In genomic region chr5:169646856-169647255, GRCh38 we compare ENCODE assay signal across 13 cellular contexts. TPM values are rescaled to one million over a fixed set of nuclear protein-coding genes. Genes with fewer than 3 reads are reported as not detected.
DNase-seq lines count a peak whose midpoint lies in the region; ATAC-seq and TF ChIP-seq lines count a peak whose summit lies in the region.
"Had no signal": no experiment of that assay in that cellular context is flagged by ENCODE, and none has a peak within 500 bp of the region (broad histone marks: within the 10 kb centered on the region; RNA-seq: fewer than 3 reads in every experiment).

No MANE protein-coding gene starts in this region.

- CTCF ChIA-PET in activated CD4-positive, alpha-beta memory T cell treated with anti-CD3 and anti-CD28 coated beads for 36 hours (lab: Charles Lee): no interaction called here
- CTCF ChIA-PET in HEK293T (lab: Yijun Ruan, JAX): no interaction called here

- peaks cover 30 to 94% (median 52%) of the 10 kb centered on the region in 11 experiments; a peak in 21 of 22 replicates for H4K20me1 ChIP-seq in BLaER1 treated with 17β-estradiol and CSF1 and Interleukin-3, amounts not matched to agents 10 nM and 100 nM

- peak overlapping the region in 3 of 11 experiments; percentile 78 to 89 (median 83); a peak in 1 of 22 replicates for H3K27ac ChIP-seq in BLaER1 treated with 17β-estradiol and CSF1 and Interleukin-3, amounts not matched to agents 10 nM and 100 nM
- H3K27ac ChIP-seq: vagina had no signal

- H3K9me3 ChIP-seq in BLaER1 treated with 17β-estradiol and CSF1 and Interleukin-3, amounts not matched to agents 10 nM and 100 nM (replicated peaks in 1 of 11): peaks cover 0 to 10% (median 0%) of the 10 kb centered on the region in 11 experiments; a peak in 1 of 22 replicates
- H3K9me3 ChIP-seq: spleen, vagina had no signal

- H3K36me3 ChIP-seq in BLaER1 treated with 17β-estradiol and CSF1 and Interleukin-3, amounts not matched to agents 10 nM and 100 nM: peaks cover 0 to 45% (median 19%) of the 10 kb centered on the region in 11 experiments; a peak in 13 of 22 replicates
- H3K36me3 ChIP-seq: vagina had no signal

- POLR2A ChIA-PET in activated CD4-positive, alpha-beta memory T cell treated with anti-CD3 and anti-CD28 coated beads for 36 hours (lab: Charles Lee): interaction anchor here (1.2 kb wide), 1 partner anchor 9 kb away, joined by 9 read pairs; the partner anchor contains the start of gene DOCK2
- POLR2A ChIA-PET in HEK293T (lab: Yijun Ruan, JAX): no interaction called here

- H3K9me3 Mint-ChIP-seq in activated CD4-positive, alpha-beta memory T cell treated with anti-CD3 and anti-CD28 coated beads for 36 hours: no peaks in the 10 kb centered on the region

- peaks cover 88% of the 10 kb centered on the region for H3K4me1 Mint-ChIP-seq in activated CD4-positive, alpha-beta memory T cell treated with anti-CD3 and anti-CD28 coated beads for 36 hours (ENCODE audit: low read depth)

- intact Hi-C loops in activated CD4-positive, alpha-beta memory T cell treated with anti-CD3 and anti-CD28 coated beads for 36 hours (cut with micrococcal nuclease): loop anchor here (5.0 kb wide), 1 partner anchor 665 kb away; no protein-coding TSS in a partner anchor

- DNase-seq in activated CD4-positive, alpha-beta memory T cell treated with anti-CD3 and anti-CD28 coated beads for 36 hours: no peak
- DNase-seq in NCI-H1930 (lab: John Stamatoyannopoulos, UW) (no peak), DMS53 (lab: John Stamatoyannopoulos, UW) (no peak), NCI-H128 (lab: John Stamatoyannopoulos, UW; ENCODE audit: unreplicated experiment) (no peak), HEK293T (ENCODE audit: extremely low spot score) (no peak)
- DNase-seq: NCI-H2029 treated with DMSO at 0.1 percent for 48 hours, PC-3, spleen had no signal

- H3K36me3 Mint-ChIP-seq in activated CD4-positive, alpha-beta memory T cell treated with anti-CD3 and anti-CD28 coated beads for 36 hours: peaks cover 24% of the 10 kb centered on the region

- no peak overlapping the region for H3K4me3 Mint-ChIP-seq in activated CD4-positive, alpha-beta memory T cell treated with anti-CD3 and anti-CD28 coated beads for 36 hours

- H3K27me3 Mint-ChIP-seq in activated CD4-positive, alpha-beta memory T cell treated with anti-CD3 and anti-CD28 coated beads for 36 hours: no peaks in the 10 kb centered on the region

- ATAC-seq in GM18519 (IDR thresholded peaks at IDR 0.05; ENCODE audit: low FRiP score, unreplicated experiment) (peak; percentile 36), HG02885 (IDR thresholded peaks at IDR 0.05; ENCODE audit: poor library complexity, unreplicated experiment) (peak; percentile 34)
- ATAC-seq: K562, PC-3 had no signal

- H3K9ac ChIP-seq in BLaER1 treated with 17β-estradiol and CSF1 and Interleukin-3, amounts not matched to agents 10 nM and 100 nM: no peak overlapping the region

- H3K27ac Mint-ChIP-seq in activated CD4-positive, alpha-beta memory T cell treated with anti-CD3 and anti-CD28 coated beads for 36 hours: peak overlapping the region; percentile 34

- H3K4me2 ChIP-seq in BLaER1 treated with 17β-estradiol and CSF1 and Interleukin-3, amounts not matched to agents 10 nM and 100 nM: peak overlapping the region; percentile 55 to 97 (median 82); a peak in 16 of 22 replicates

- no peak overlapping the region for H3K4me3 ChIP-seq in BLaER1 treated with 17β-estradiol and CSF1 and Interleukin-3, amounts not matched to agents 10 nM and 100 nM
- H3K4me3 ChIP-seq: K562, vagina had no signal

- no peaks in the 10 kb centered on the region for H3K27me3 ChIP-seq in BLaER1 treated with 17β-estradiol and CSF1 and Interleukin-3, amounts not matched to agents 10 nM and 100 nM
- H3K27me3 ChIP-seq: spleen, vagina had no signal

- peaks cover 35 to 87% (median 51%) of the 10 kb centered on the region in 10 experiments for H3K4me1 ChIP-seq in BLaER1 treated with 17β-estradiol and CSF1 and Interleukin-3, amounts not matched to agents 10 nM and 100 nM

TF ChIP-seq in HEK293T, 16 proteins besides CTCF, POLR2A, EP300 and RAD21:
- TF ChIP-seq FOXK2 (IDR thresholded peaks at IDR 0.05) (no peak), SUZ12 (IDR thresholded peaks at IDR 0.05) (no peak), NFRKB (IDR thresholded peaks at IDR 0.05) (no peak), L3MBTL2 (conservative IDR thresholded peaks at IDR 0.05) (no peak), FOXA1 (IDR thresholded peaks at IDR 0.05) (no peak), TARDBP (IDR thresholded peaks at IDR 0.05) (no peak), FOXM1 (IDR thresholded peaks at IDR 0.05; ENCODE audit: borderline replicate concordance) (no peak), SP1 (IDR thresholded peaks at IDR 0.05) (no peak), ELF4 (IDR thresholded peaks at IDR 0.05) (no peak), PKNOX1 (IDR thresholded peaks at IDR 0.05) (no peak), LEF1 (IDR thresholded peaks at IDR 0.05; ENCODE audit: borderline replicate concordance) (no peak)

RNA-seq across cellular contexts. Expression of gene DOCK2, which starts 9.8 kb away (rescaled TPM):
- 100 to 1,000 TPM; 191 to 205 TPM for total RNA-seq in activated CD4-positive, alpha-beta memory T cell treated with anti-CD3 and anti-CD28 coated beads for 36 hours
